ENCODE assay signal across 8 cellular contexts in the genomic region with DNA sequence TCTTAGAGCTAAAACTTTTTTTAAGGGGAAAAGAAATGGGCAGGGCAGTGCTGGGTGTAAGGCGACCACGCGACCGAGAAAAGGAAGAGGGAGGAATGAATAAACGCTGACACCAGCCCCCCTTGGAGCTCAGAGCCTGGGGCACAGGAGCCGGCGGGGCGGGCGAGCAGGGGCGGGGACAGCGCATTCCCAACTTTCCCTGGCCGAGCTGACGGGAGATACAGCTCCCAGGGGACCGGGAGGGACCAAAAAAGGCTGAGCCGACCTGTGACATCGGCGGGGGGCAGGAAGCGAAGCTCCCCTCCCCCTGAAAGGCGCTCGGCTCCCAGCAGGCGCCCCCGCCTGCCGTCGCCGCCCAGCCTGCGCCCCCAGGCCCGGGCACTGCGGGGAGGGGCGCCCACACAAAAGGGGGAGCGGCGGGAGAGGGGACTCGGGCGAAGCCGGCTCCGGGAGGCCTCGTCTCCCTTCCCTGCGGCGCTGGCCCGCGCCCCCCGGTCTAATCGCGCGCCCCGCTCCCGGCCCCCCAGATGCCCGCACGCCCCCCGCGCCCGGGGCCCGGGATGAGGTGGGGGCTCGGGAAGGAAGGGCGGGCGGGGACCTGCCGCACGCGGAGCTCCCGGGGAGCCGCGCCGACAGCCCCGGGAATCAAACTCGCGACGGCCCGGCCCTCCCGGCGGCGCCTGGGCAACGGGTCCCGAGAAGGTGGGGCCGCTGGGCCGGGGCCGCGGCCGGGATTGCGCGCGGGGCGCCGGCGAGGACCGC. TPM values are rescaled to one million over a fixed set of nuclear protein-coding genes. Genes with fewer than 3 reads are reported as not detected.
DNase-seq lines count a peak whose midpoint lies in the region; ATAC-seq, FAIRE-seq and TF ChIP-seq lines count a peak whose summit lies in the region.

No MANE protein-coding gene starts in this region.

- H3K9ac ChIP-seq in GM12878 (ENCODE audit: control insufficient read depth, insufficient read depth, low read length): no peak overlapping the region

- H3K4me2 ChIP-seq in GM12878 (ENCODE audit: control insufficient read depth, insufficient read depth): peak overlapping the region; percentile 56; the same call in 1 of the 2 replicates

- TF ChIP-seq EP300 in GM12878 (IDR thresholded peaks at IDR 0.05; ENCODE audit: borderline replicate concordance in 1 of 2, control insufficient read depth in 1 of 2, low read depth in 2 of 2, low read length in 2 of 2): no peak

- peaks cover 31% of the 10 kb centered on the region for H3K27me3 Mint-ChIP-seq in activated T-cell treated with anti-CD3 and anti-CD28 coated beads, Interleukin-2, amount 50 U/mL, for 4 hours (ENCODE audit: low read depth)

- in situ Hi-C loops in GM12878 (cut with MboI): no loop called here

- no peak overlapping the region for H2AFZ ChIP-seq in GM12878 (ENCODE audit: control insufficient read depth, low read depth, low read length)

- WGBS in GM12878 (ENCODE audit: insufficient coverage, insufficient replicate concordance, low lambda C conversion rate, missing lambda C conversion rate): 0% methylated on average over 10 of the region's 84 CpGs

- intact Hi-C loops in GM12878 (cut with micrococcal nuclease; ENCODE audit: unreplicated experiment): no loop called here

- H3K4me3 Mint-ChIP-seq in activated T-cell treated with anti-CD3 and anti-CD28 coated beads, Interleukin-2, amount 50 U/mL, for 4 hours: peak overlapping the region; percentile 73

- H3K27me3 ChIP-seq in GM12878 (replicated peaks in 1 of 2; ENCODE audit: control insufficient read depth in 2 of 2, insufficient read depth in 2 of 2, low read length in 1 of 2): peaks cover 0 to 2% of the 10 kb centered on the region in 2 experiments; a peak in 2 of 4 replicates

- no peaks in the 10 kb centered on the region for H3K9me3 ChIP-seq in GM12878 (replicated peaks; ENCODE audit: control insufficient read depth, insufficient read depth, low read length)

- POLR2A ChIA-PET in GM12878 (lab: Charles Lee): interaction anchor here (0.6 to 3.0 kb wide), 6 partner anchors 9 to 55 kb away, joined by 3 to 10 read pairs (median 6); no protein-coding TSS in a partner anchor

- TF ChIP-seq RAD21 in GM12878 (IDR thresholded peaks at IDR 0.05; ENCODE audit: insufficient read depth, low read depth, low read length): no peak

- H3K27ac ChIP-seq in GM12878 (ENCODE audit: control insufficient read depth, insufficient read depth): no peak overlapping the region

- DNase-seq in activated T-cell treated with anti-CD3 and anti-CD28 coated beads, Interleukin-2, amount 50 U/mL, for 4 hours: no peak
- DNase-seq in activated T-cell treated with anti-CD3 and anti-CD28 coated beads for 4 hours (no peak), NCI-H2171 (lab: John Stamatoyannopoulos, UW) (peak; percentile 88), GM12878 (ENCODE audit: low read depth, low spot score) (no peak), retinal pigment epithelial cell (ENCODE audit: low read depth) (no peak)

- H3K9me3 Mint-ChIP-seq in activated T-cell treated with anti-CD3 and anti-CD28 coated beads, Interleukin-2, amount 50 U/mL, for 4 hours: no peaks in the 10 kb centered on the region

- TF ChIP-seq CTCF in GM12878 (IDR thresholded peaks at IDR 0.05 in 2 of 3, conservative IDR thresholded peaks at IDR 0.05 in 1 of 3; ENCODE audit: control insufficient read depth in 2 of 3, extremely low read depth in 1 of 3, insufficient read depth in 1 of 3, low read depth in 3 of 3, low read length in 3 of 3) (no peak), retinal pigment epithelial cell (conservative IDR thresholded peaks at IDR 0.05; ENCODE audit: low read depth, low read length) (no peak)

- H4K20me1 ChIP-seq in GM12878 (ENCODE audit: control insufficient read depth, insufficient read depth): peaks cover 7% of the 10 kb centered on the region; the same call in 1 of the 2 replicates

- H3K4me3 ChIP-seq in GM12878 (peak overlapping the region; percentile 53; the same call in 1 of the 2 replicates), iPS-11a (ENCODE audit: low read depth, low read length) (peak overlapping the region; percentile 50), retinal pigment epithelial cell (ENCODE audit: low read length) (peak overlapping the region; percentile 51)

- H3K4me1 Mint-ChIP-seq in activated T-cell treated with anti-CD3 and anti-CD28 coated beads, Interleukin-2, amount 50 U/mL, for 4 hours (ENCODE audit: low read depth): peaks cover 33% of the 10 kb centered on the region

- peak; percentile 33 to 51 for ATAC-seq in activated T-cell treated with anti-CD3 and anti-CD28 coated beads, Interleukin-2, amount 50 U/mL, for 4 hours
- ATAC-seq in GM12878 (no peak), HG02938 (IDR thresholded peaks at IDR 0.05; ENCODE audit: unreplicated experiment) (no peak), GM18502 (IDR thresholded peaks at IDR 0.05; ENCODE audit: poor library complexity, unreplicated experiment) (no peak)

- CTCF ChIA-PET in GM12878 (lab: Yijun Ruan, JAX): interaction anchor here (0.7 to 1.6 kb wide), 8 partner anchors 14 to 96 kb away, joined by 3 to 10 read pairs (median 4); no protein-coding TSS in a partner anchor

- no TSS peak for BruUV-seq in GM12878 (replicated peaks; lab: Mats Ljungman, UMichigan)

- H3K36me3 Mint-ChIP-seq in activated T-cell treated with anti-CD3 and anti-CD28 coated beads, Interleukin-2, amount 50 U/mL, for 4 hours (ENCODE audit: insufficient read depth): no peaks in the 10 kb centered on the region

- H3K79me2 ChIP-seq in GM12878 (ENCODE audit: control insufficient read depth, insufficient read depth, low read length): no peaks in the 10 kb centered on the region

- RAD21 ChIA-PET in GM12878 (lab: Charles Lee; ENCODE audit: unreplicated experiment): interaction anchor here (0.8 to 9.4 kb wide), 9 partner anchors 12 to 378 kb away, joined by 3 to 55 read pairs (median 7); no protein-coding TSS in a partner anchor

- no peak for TF ChIP-seq POLR2A in GM12878 (IDR thresholded peaks at IDR 0.05; ENCODE audit: low read depth, low read length)

- SMC1A ChIA-PET in GM12878 (lab: Charles Lee; ENCODE audit: uncharacterized antibody, unreplicated experiment): interaction anchor here (1.0 to 10.2 kb wide), 10 partner anchors 8 to 95 kb away, joined by 3 to 138 read pairs (median 4); no protein-coding TSS in a partner anchor

- no peaks in the 10 kb centered on the region for H3K36me3 ChIP-seq in GM12878 (ENCODE audit: control insufficient read depth in 2 of 2, insufficient read depth in 2 of 2, low read length in 1 of 2)

- peaks cover 28% of the 10 kb centered on the region for H3K4me1 ChIP-seq in GM12878 (ENCODE audit: control insufficient read depth, insufficient read depth, low read length)

- no peak for FAIRE-seq in GM12878 (lab: Jason Lieb, UNC)

RNA-seq across cellular contexts. Expression of gene CUEDC1, which starts 0.6 kb away (rescaled TPM):
- total RNA-seq in activated T-cell treated with anti-CD3 and anti-CD28 coated beads, Interleukin-2, amount 50 U/mL, for 4 hours: under 1 TPM; 0.41 to 0.63 (median 0.58) TPM
- total RNA-seq in GM12878 (2013; cell fraction: nucleolus; rRNA removed): 2.4 and 2.9 TPM in 2 replicates
- total RNA-seq in GM12878 (2014; rRNA removed) (2.7 and 2.9 TPM in 2 replicates), GM12878 (2014; rRNA removed; fragmentation: Illumina TruSeq; extraction: Trizol) (4.1 and 6.3 TPM in 2 replicates), GM12878 (2021) (6.6 and 7.4 TPM in 2 replicates)
- 0.16 TPM for polyA plus RNA-seq in GM12878 (2011; ENCODE audit: low read depth)
- polyA plus RNA-seq in GM12878 (2011; rRNA removed) (0.49 and 0.50 TPM in 2 replicates), GM12878 (2014; fragmentation: Illumina TruSeq; extraction: Trizol) (2.4 and 5.6 TPM in 2 replicates), GM12878 (2014; fragmentation: Nextera tagmentation; extraction: Ambion mirVana) (under 1 TPM; 0.24 to 0.80 TPM), GM12878 (2014; rRNA removed) (5.7 and 7.0 TPM in 2 replicates), GM12878 (2016; fragmentation: Nextera tagmentation; extraction: Ambion mirVana) (under 1 TPM; 0.55 to 0.71 TPM)
- polyA plus RNA-seq in GM12878 (2011; cell fraction: cytosol; rRNA removed): 0.97 and 1.2 TPM in 2 replicates
- polyA plus RNA-seq in GM12878 (2011; cell fraction: nucleus; rRNA removed): 3.0 and 4.4 TPM in 2 replicates
- 0.45 and 0.54 TPM in 2 replicates for polyA plus RNA-seq in GM12878 (2012)
- polyA minus RNA-seq in GM12878 (2011; rRNA and poly(A)+ RNA removed): 0.22 and 0.72 TPM in 2 replicates
- 0.94 TPM in 1 of 2 replicates, not detected in the other for polyA minus RNA-seq in GM12878 (2011; cell fraction: cytosol; rRNA and poly(A)+ RNA removed)
- polyA minus RNA-seq in GM12878 (2011; cell fraction: nucleus; rRNA and poly(A)+ RNA removed): 0.97 and 1.1 TPM in 2 replicates

RNA-seq across cellular contexts. Expression of gene VEZF1, which starts 33.5 kb away (rescaled TPM):
- total RNA-seq in activated T-cell treated with anti-CD3 and anti-CD28 coated beads, Interleukin-2, amount 50 U/mL, for 4 hours: 10 to 100 TPM; 23.8 to 25.1 (median 24.1) TPM
- 36.1 and 37.5 TPM in 2 replicates for total RNA-seq in GM12878 (2013; cell fraction: nucleolus; rRNA removed)
- total RNA-seq in GM12878 (2014; rRNA removed): 22.4 and 25.0 TPM in 2 replicates
- 23.4 and 23.7 TPM in 2 replicates for total RNA-seq in GM12878 (2014; rRNA removed; fragmentation: Illumina TruSeq; extraction: Trizol)
- total RNA-seq in GM12878 (2021): 22.9 and 25.7 TPM in 2 replicates
- polyA plus RNA-seq in GM12878 (2011; ENCODE audit: low read depth): 9.9 TPM
- polyA plus RNA-seq in GM12878 (2011; rRNA removed): 26.2 and 27.1 TPM in 2 replicates
- polyA plus RNA-seq in GM12878 (2011; cell fraction: cytosol; rRNA removed): 18.8 and 20.1 TPM in 2 replicates
- 26.6 and 31.7 TPM in 2 replicates for polyA plus RNA-seq in GM12878 (2011; cell fraction: nucleus; rRNA removed)
- 14.5 and 15.0 TPM in 2 replicates for polyA plus RNA-seq in GM12878 (2012)
- 28.2 and 32.4 TPM in 2 replicates for polyA plus RNA-seq in GM12878 (2014; fragmentation: Illumina TruSeq; extraction: Trizol)
- polyA plus RNA-seq in GM12878 (2014; fragmentation: Nextera tagmentation; extraction: Ambion mirVana): 10 to 100 TPM in 1 of 2 experiments, 1 to 10 TPM in 1; 9.5 to 11.7 TPM
- polyA plus RNA-seq in GM12878 (2014; rRNA removed): 13.7 and 15.1 TPM in 2 replicates
- 10 to 100 TPM; 14.8 to 18.2 TPM for polyA plus RNA-seq in GM12878 (2016; fragmentation: Nextera tagmentation; extraction: Ambion mirVana)
- polyA minus RNA-seq in GM12878 (2011; rRNA and poly(A)+ RNA removed): 39.4 and 50.4 TPM in 2 replicates
- 13.8 and 19.4 TPM in 2 replicates for polyA minus RNA-seq in GM12878 (2011; cell fraction: cytosol; rRNA and poly(A)+ RNA removed)
- polyA minus RNA-seq in GM12878 (2011; cell fraction: nucleus; rRNA and poly(A)+ RNA removed): 18.6 and 25.8 TPM in 2 replicates

RNA-seq across cellular contexts. Expression of gene SRSF1, which starts 52.4 kb away (rescaled TPM):
- total RNA-seq in activated T-cell treated with anti-CD3 and anti-CD28 coated beads, Interleukin-2, amount 50 U/mL, for 4 hours: 100 to 1,000 TPM; 588 to 666 (median 647) TPM
- total RNA-seq in GM12878 (2013; cell fraction: nucleolus; rRNA removed): 908 and 925 TPM in 2 replicates
- total RNA-seq in GM12878 (2014; rRNA removed) (386 and 445 TPM in 2 replicates), GM12878 (2014; rRNA removed; fragmentation: Illumina TruSeq; extraction: Trizol) (449 and 474 TPM in 2 replicates), GM12878 (2021) (429 and 438 TPM in 2 replicates)
- polyA plus RNA-seq in GM12878 (2011; ENCODE audit: low read depth): 92.6 TPM
- polyA plus RNA-seq in GM12878 (2011; rRNA removed) (451 and 626 TPM in 2 replicates), GM12878 (2014; fragmentation: Illumina TruSeq; extraction: Trizol) (377 and 464 TPM in 2 replicates), GM12878 (2014; fragmentation: Nextera tagmentation; extraction: Ambion mirVana) (100 to 1,000 TPM; 101 to 104 TPM), GM12878 (2014; rRNA removed) (392 and 421 TPM in 2 replicates), GM12878 (2016; fragmentation: Nextera tagmentation; extraction: Ambion mirVana) (100 to 1,000 TPM; 387 to 420 TPM)
- polyA plus RNA-seq in GM12878 (2011; cell fraction: cytosol; rRNA removed): 202 and 387 TPM in 2 replicates
- 1,046 and 1,298 TPM in 2 replicates for polyA plus RNA-seq in GM12878 (2011; cell fraction: nucleus; rRNA removed)
- polyA plus RNA-seq in GM12878 (2012): 174 and 210 TPM in 2 replicates
- polyA minus RNA-seq in GM12878 (2011; rRNA and poly(A)+ RNA removed): 321 and 353 TPM in 2 replicates
- 159 and 182 TPM in 2 replicates for polyA minus RNA-seq in GM12878 (2011; cell fraction: cytosol; rRNA and poly(A)+ RNA removed)
- polyA minus RNA-seq in GM12878 (2011; cell fraction: nucleus; rRNA and poly(A)+ RNA removed): 566 and 707 TPM in 2 replicates

Comparison
In these comparisons a context has a peak if more than half of its experiments do, and no peak if none do; other contexts are left out.
1. ATAC-seq: peak in activated T-cell treated with anti-CD3 and anti-CD28 coated beads, Interleukin-2, amount 50 U/mL, for 4 hours (2 of 2); none in GM12878 (single experiment), HG02938 (single experiment) and GM18502 (single experiment).
2. Peak in every context shown above with its lines, with median percentiles within 50 percentile points of each other: H3K4me3 ChIP-seq.